ENCODE assay signal across 1 cellular context in the genomic region with DNA sequence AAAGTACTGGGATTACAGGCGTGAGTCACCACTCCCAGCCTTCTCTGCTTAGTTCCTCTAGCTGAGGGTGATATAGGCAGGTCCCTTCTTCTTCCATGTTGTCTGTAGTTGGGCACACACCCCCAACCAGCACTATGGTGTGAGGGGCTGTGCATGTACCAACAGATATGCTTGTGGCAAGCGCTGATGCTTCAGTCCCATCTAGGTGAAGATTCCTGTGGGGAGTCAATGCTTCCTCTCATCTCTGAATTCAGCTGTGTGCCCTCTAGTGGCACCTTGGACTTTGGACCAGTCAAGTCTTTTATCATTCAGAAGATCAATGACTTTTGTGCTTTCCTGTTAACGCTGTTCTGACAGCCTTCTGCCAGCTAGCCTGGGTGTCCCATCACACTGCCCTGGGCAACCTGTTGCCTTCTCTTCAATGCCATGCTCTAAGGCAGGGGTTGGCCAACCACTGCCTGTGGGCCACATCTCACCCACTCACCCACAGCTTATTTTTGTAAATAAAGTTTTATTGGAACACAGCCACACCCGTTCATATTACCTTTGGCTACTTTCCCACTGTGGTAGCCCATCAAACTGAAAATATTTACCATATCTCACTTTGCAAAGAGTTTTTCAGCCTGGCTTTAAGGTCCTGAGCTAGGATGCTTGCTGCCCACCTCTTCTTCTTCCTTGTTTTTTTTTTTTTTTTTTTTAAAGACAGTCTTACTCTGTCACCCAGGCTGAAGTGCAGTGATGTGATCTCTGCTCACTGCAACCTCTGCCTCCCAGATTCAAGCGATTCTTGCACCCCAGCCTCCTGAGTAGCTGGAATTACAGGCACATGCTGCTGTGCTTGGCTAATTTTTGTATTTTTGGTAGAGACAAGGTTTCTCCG.
TF ChIP-seq lines count a peak whose summit lies in the region.

No MANE protein-coding gene starts in this region.

TF ChIP-seq in endothelial cell of umbilical vein, 7 proteins besides CTCF, POLR2A, EP300 and RAD21:
- TF ChIP-seq FOS (IDR thresholded peaks at IDR 0.05; ENCODE audit: borderline replicate concordance, insufficient read depth, low read length) (no peak), JUN (IDR thresholded peaks at IDR 0.05; ENCODE audit: borderline replicate concordance, insufficient read depth, insufficient read length, low read depth) (no peak), MYC (IDR thresholded peaks at IDR 0.05; ENCODE audit: low read depth, low read length) (no peak), EZH2 (IDR thresholded peaks at IDR 0.05; ENCODE audit: borderline replicate concordance, low read depth, low read length, severe bottlenecking) (no peak), POLR2AphosphoS5 (IDR thresholded peaks at IDR 0.05; ENCODE audit: insufficient read depth, low read depth, low read length) (no peak), GATA2 (IDR thresholded peaks at IDR 0.05; ENCODE audit: insufficient read depth, insufficient read length, low read depth, low read length) (peak; percentile 37)
- TF ChIP-seq, protein P1, sequence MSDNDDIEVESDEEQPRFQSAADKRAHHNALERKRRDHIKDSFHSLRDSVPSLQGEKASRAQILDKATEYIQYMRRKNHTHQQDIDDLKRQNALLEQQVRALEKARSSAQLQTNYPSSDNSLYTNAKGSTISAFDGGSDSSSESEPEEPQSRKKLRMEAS (IDR thresholded peaks at IDR 0.05; ENCODE audit: insufficient read depth, insufficient read length), result no peak
